1 cellular context compared by ENCODE assay signal in the genomic region with DNA sequence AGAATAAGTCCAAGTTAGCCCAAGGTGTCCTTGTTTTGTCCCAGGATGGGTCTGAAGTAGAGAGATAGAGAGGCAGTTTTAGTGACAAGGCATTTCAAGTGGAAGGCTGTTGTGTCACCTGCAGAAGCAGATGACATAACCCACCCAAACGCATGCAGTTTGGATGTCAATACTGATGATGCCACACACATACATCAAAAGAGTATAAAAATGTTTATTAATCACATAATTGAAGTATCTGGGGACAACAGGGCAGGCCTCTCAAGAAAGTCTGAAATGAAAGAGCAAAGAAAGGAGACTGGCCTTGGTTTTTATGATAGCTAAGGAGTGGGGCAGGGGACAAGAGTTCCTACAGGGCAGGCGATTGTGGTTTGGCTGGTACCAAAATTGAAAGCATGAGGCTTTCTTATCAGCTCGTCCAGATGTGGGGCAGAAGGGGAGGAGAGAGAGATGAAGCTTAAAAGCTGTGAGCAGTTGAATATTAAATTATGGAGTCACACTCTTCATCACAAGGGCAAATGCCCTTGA.
TF ChIP-seq lines count a peak whose summit lies in the region.

No MANE protein-coding gene starts in this region.

TF ChIP-seq in K562, 482 proteins besides CTCF, POLR2A, EP300 and RAD21 (continued from another document and continues in another):
- TF ChIP-seq, protein P1, sequence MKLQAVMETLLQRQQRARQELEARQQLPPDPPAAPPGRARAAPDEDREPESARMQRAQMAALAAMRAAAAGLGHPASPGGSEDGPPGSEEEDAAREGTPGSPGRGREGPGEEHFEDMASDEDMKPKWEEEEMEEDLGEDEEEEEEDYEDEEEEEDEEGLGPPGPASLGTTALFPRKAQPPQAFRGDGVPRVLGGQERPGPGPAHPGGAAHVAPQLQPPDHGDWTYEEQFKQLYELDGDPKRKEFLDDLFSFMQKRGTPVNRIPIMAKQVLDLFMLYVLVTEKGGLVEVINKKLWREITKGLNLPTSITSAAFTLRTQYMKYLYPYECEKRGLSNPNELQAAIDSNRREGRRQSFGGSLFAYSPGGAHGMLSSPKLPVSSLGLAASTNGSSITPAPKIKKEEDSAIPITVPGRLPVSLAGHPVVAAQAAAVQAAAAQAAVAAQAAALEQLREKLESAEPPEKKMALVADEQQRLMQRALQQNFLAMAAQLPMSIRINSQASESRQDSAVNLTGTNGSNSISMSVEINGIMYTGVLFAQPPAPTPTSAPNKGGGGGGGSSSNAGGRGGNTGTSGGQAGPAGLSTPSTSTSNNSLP (IDR thresholded peaks at IDR 0.05; ENCODE audit: borderline replicate concordance, low read depth, low read length): peak; percentile 84; the same call in 1 of the 2 replicates
- TF ChIP-seq ZNF263 (CRISPR knock-in tag; IDR thresholded peaks at IDR 0.05; ENCODE audit: borderline replicate concordance) (no peak), NFE2L1 (tag; IDR thresholded peaks at IDR 0.05; ENCODE audit: borderline replicate concordance, low read depth) (no peak), ESRRB (CRISPR knock-in tag; IDR thresholded peaks at IDR 0.05; ENCODE audit: borderline replicate concordance) (no peak), RBM34 (IDR thresholded peaks at IDR 0.05; ENCODE audit: borderline replicate concordance, insufficient read depth, low read length) (no peak), ZFPM2 (CRISPR knock-in tag; IDR thresholded peaks at IDR 0.05) (no peak), MEIS2 (IDR thresholded peaks at IDR 0.05; ENCODE audit: partially characterized antibody) (peak; percentile 43), U2AF1 (optimal IDR thresholded peaks at IDR 0.05; ENCODE audit: low read depth, low read length) (no peak), TAL1 (IDR thresholded peaks at IDR 0.05) (peak; percentile 88), ZNF121 (CRISPR knock-in tag; conservative IDR thresholded peaks at IDR 0.05) (no peak), KLF6 (CRISPR knock-in tag; IDR thresholded peaks at IDR 0.05; ENCODE audit: borderline replicate concordance) (no peak), NCOA1 (IDR thresholded peaks at IDR 0.05; ENCODE audit: low read depth) (peak; percentile 59; the same call in 1 of the 2 replicates), ZNF551 (CRISPR knock-in tag; IDR thresholded peaks at IDR 0.05) (no peak), ADNP (tag; IDR thresholded peaks at IDR 0.05) (no peak), FOXK1 (CRISPR knock-in tag; IDR thresholded peaks at IDR 0.05; ENCODE audit: borderline replicate concordance) (no peak), EHMT2 (IDR thresholded peaks at IDR 0.05) (0 out of 2 replicates have a peak, but pooled peaks have one; percentile 46), KDM4B (IDR thresholded peaks at IDR 0.05; ENCODE audit: borderline replicate concordance in 2 of 2, low read depth in 1 of 2) (no peak), PYGO2 (tag; IDR thresholded peaks at IDR 0.05) (no peak), PML (IDR thresholded peaks at IDR 0.05; ENCODE audit: low read length) (peak; percentile 85), SMAD1 (IDR thresholded peaks at IDR 0.05; ENCODE audit: low read depth, low read length, partially characterized antibody) (no peak), MEF2A (IDR thresholded peaks at IDR 0.05; ENCODE audit: control insufficient read depth, low read depth, low read length) (no peak; the same call in 1 of the 2 replicates), U2AF2 (optimal IDR thresholded peaks at IDR 0.05; ENCODE audit: low read depth, low read length) (no peak), ZNF583 (CRISPR knock-in tag; IDR thresholded peaks at IDR 0.05) (peak; percentile 65; the same call in 1 of the 2 replicates), ZNF436 (CRISPR knock-in tag; IDR thresholded peaks at IDR 0.05) (no peak), THRAP3 (IDR thresholded peaks at IDR 0.05; ENCODE audit: borderline replicate concordance) (no peak), ZNF354B (CRISPR knock-in tag; IDR thresholded peaks at IDR 0.05) (no peak), RAD51 (IDR thresholded peaks at IDR 0.05; ENCODE audit: borderline replicate concordance, low read depth) (no peak), ZBTB7A (IDR thresholded peaks at IDR 0.05; ENCODE audit: borderline replicate concordance, control insufficient read depth, low read depth, low read length) (no peak), RBM22 (IDR thresholded peaks at IDR 0.05; ENCODE audit: low read depth, low read length, poor library complexity, severe bottlenecking) (no peak), TAF7 (tag; IDR thresholded peaks at IDR 0.05) (no peak), MCM5 (IDR thresholded peaks at IDR 0.05; ENCODE audit: low read depth) (no peak), ZNF589 (CRISPR knock-in tag; IDR thresholded peaks at IDR 0.05; ENCODE audit: low read depth) (0 out of 2 replicates have a peak, but pooled peaks have one; percentile 43), POLR2AphosphoS2 (IDR thresholded peaks at IDR 0.05; ENCODE audit: low read length) (no peak), E2F3 (CRISPR knock-in tag; IDR thresholded peaks at IDR 0.05) (no peak), PCBP1 (IDR thresholded peaks at IDR 0.05; ENCODE audit: low read depth, low read length, poor library complexity, severe bottlenecking) (no peak)
- TF ChIP-seq, protein P2, sequence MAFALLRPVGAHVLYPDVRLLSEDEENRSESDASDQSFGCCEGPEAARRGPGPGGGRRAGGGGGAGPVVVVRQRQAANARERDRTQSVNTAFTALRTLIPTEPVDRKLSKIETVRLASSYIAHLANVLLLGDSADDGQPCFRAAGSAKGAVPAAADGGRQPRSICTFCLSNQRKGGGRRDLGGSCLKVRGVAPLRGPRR (CRISPR knock-in tag; IDR thresholded peaks at IDR 0.05): no peak
- TF ChIP-seq, protein P3, sequence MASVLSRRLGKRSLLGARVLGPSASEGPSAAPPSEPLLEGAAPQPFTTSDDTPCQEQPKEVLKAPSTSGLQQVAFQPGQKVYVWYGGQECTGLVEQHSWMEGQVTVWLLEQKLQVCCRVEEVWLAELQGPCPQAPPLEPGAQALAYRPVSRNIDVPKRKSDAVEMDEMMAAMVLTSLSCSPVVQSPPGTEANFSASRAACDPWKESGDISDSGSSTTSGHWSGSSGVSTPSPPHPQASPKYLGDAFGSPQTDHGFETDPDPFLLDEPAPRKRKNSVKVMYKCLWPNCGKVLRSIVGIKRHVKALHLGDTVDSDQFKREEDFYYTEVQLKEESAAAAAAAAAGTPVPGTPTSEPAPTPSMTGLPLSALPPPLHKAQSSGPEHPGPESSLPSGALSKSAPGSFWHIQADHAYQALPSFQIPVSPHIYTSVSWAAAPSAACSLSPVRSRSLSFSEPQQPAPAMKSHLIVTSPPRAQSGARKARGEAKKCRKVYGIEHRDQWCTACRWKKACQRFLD (CRISPR knock-in tag; IDR thresholded peaks at IDR 0.05): peak; percentile 83
- TF ChIP-seq, protein P4, sequence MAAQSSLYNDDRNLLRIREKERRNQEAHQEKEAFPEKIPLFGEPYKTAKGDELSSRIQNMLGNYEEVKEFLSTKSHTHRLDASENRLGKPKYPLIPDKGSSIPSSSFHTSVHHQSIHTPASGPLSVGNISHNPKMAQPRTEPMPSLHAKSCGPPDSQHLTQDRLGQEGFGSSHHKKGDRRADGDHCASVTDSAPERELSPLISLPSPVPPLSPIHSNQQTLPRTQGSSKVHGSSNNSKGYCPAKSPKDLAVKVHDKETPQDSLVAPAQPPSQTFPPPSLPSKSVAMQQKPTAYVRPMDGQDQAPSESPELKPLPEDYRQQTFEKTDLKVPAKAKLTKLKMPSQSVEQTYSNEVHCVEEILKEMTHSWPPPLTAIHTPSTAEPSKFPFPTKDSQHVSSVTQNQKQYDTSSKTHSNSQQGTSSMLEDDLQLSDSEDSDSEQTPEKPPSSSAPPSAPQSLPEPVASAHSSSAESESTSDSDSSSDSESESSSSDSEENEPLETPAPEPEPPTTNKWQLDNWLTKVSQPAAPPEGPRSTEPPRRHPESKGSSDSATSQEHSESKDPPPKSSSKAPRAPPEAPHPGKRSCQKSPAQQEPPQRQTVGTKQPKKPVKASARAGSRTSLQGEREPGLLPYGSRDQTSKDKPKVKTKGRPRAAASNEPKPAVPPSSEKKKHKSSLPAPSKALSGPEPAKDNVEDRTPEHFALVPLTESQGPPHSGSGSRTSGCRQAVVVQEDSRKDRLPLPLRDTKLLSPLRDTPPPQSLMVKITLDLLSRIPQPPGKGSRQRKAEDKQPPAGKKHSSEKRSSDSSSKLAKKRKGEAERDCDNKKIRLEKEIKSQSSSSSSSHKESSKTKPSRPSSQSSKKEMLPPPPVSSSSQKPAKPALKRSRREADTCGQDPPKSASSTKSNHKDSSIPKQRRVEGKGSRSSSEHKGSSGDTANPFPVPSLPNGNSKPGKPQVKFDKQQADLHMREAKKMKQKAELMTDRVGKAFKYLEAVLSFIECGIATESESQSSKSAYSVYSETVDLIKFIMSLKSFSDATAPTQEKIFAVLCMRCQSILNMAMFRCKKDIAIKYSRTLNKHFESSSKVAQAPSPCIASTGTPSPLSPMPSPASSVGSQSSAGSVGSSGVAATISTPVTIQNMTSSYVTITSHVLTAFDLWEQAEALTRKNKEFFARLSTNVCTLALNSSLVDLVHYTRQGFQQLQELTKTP (IDR thresholded peaks at IDR 0.05; ENCODE audit: low read depth in 1 of 2, partially characterized antibody in 2 of 2): peak; percentile 16 to 32
- TF ChIP-seq, protein P5, sequence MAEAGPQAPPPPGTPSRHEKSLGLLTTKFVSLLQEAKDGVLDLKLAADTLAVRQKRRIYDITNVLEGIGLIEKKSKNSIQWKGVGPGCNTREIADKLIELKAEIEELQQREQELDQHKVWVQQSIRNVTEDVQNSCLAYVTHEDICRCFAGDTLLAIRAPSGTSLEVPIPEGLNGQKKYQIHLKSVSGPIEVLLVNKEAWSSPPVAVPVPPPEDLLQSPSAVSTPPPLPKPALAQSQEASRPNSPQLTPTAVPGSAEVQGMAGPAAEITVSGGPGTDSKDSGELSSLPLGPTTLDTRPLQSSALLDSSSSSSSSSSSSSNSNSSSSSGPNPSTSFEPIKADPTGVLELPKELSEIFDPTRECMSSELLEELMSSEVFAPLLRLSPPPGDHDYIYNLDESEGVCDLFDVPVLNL (CRISPR knock-in tag; IDR thresholded peaks at IDR 0.05; ENCODE audit: low read depth): no peak
- TF ChIP-seq, protein P6, sequence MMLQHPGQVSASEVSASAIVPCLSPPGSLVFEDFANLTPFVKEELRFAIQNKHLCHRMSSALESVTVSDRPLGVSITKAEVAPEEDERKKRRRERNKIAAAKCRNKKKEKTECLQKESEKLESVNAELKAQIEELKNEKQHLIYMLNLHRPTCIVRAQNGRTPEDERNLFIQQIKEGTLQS (IDR thresholded peaks at IDR 0.05): peak; percentile 80
- TF ChIP-seq, protein P6 (CRISPR knock-in tag; conservative IDR thresholded peaks at IDR 0.05): no peak
- TF ChIP-seq, protein P7, sequence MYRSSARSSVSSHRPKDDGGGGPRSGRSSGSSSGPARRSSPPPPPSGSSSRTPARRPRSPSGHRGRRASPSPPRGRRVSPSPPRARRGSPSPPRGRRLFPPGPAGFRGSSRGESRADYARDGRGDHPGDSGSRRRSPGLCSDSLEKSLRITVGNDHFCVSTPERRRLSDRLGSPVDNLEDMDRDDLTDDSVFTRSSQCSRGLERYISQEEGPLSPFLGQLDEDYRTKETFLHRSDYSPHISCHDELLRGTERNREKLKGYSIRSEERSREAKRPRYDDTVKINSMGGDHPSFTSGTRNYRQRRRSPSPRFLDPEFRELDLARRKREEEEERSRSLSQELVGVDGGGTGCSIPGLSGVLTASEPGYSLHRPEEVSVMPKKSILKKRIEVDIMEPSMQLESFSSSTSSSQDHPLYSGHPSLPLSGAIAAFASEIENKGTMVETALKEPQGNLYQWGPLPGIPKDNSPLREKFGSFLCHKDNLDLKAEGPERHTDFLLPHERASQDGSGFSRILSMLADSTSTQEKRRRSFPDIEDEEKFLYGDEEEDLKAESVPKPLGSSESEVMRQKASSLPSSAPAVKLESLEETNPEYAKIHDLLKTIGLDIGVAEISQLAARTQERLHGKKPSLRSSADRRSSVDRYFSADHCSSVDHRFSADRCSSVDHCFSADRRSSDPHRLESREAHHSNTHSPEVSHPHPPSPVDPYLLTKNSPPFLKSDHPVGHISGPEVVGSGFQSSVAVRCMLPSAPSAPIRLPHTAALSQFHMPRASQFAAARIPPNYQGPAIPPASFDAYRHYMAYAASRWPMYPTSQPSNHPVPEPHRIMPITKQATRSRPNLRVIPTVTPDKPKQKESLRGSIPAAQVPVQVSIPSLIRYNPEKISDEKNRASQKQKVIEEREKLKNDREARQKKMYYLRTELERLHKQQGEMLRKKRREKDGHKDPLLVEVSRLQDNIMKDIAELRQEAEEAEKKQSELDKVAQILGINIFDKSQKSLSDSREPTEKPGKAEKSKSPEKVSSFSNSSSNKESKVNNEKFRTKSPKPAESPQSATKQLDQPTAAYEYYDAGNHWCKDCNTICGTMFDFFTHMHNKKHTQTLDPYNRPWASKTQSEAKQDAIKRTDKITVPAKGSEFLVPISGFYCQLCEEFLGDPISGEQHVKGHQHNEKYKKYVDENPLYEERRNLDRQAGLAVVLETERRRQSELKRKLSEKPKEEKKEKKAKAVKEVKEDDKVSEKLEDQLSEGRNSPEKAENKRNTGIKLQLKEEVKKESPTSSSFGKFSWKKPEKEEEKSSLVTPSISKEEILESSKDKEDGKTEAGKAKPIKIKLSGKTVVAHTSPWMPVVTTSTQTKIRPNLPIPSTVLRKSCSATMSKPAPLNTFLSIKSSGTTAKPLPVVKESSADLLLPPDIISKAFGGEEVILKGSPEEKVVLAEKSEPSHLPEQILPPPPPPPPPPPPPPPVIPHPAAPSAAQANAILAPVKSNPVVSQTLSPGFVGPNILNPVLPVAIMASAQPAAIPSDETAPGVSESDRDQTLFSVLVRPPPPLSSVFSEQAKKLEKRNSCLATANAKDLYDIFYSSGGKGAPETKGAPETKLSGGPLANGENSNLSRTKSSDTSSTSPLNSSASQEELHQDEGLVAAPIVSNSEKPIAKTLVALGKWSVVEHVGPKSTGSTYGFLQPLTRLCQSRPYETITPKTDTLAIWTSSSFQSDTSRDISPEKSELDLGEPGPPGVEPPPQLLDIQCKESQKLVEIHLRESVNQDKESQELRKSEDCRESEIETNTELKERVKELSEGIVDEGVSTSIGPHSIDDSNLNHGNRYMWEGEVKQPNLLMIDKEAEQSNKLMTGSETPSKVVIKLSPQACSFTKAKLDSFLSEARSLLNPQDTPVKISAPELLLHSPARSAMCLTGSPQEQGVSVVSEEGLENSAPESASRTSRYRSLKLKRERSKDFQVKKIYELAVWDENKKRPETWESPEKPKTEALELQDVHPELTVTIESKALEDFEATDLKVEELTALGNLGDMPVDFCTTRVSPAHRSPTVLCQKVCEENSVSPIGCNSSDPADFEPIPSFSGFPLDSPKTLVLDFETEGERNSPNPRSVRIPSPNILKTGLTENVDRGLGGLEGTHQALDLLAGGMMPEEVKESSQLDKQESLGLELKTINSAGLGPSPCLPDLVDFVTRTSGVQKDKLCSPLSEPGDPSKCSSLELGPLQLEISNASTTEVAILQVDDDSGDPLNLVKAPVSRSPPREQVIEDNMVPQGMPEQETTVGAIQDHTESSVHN (IDR thresholded peaks at IDR 0.05; ENCODE audit: borderline replicate concordance in 1 of 2, low read depth in 1 of 2): 0 out of 4 replicates have a peak, but pooled peaks of 1 of the 2 experiments have one; percentile 25
- TF ChIP-seq, protein P8, sequence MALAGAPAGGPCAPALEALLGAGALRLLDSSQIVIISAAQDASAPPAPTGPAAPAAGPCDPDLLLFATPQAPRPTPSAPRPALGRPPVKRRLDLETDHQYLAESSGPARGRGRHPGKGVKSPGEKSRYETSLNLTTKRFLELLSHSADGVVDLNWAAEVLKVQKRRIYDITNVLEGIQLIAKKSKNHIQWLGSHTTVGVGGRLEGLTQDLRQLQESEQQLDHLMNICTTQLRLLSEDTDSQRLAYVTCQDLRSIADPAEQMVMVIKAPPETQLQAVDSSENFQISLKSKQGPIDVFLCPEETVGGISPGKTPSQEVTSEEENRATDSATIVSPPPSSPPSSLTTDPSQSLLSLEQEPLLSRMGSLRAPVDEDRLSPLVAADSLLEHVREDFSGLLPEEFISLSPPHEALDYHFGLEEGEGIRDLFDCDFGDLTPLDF (CRISPR knock-in tag; IDR thresholded peaks at IDR 0.05): no peak
